In the genomic region with DNA sequence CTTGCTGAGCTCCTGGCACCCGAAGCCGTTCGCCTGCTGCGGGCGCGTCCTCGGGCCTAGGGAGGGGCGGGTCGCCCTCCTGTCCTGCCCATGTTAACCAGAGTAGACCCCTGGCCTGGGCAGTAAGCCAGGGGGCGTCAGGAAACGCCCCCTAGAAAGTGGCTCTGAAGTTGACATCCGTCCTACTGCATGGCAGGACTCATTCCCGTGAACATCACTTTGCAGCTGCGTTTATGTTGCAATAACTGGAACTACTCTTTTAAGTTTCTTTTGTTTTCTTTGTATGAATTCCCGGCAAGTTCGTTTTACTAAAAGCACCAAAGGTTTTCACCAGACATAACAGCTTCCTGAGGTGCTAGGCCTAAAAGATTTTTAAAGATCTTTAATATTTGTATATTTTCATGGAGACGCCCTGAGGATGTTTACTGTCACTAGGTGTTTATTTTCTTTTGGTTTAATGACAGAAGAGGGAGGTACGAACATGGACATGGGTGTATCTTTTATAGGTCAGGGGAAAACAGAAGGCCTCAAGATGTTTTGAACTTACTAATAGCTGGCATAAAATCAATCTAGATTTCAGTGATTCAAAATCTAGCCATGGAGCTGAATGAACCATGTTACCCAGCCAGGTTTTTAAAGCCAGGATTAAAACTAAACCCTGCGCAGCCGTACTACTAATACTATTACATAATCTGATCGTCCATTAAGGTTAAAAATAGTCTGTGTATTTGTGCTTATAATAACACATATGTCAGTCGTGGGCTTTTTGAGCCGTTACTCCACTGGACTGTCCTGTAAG, we compare ENCODE assay signal across 8 cellular contexts. TPM values are rescaled to one million over a fixed set of nuclear protein-coding genes. Genes with fewer than 3 reads are reported as not detected.
A peak's percentile ranks its signal among the peaks of the same experiment; 100 is the strongest.
DNase-seq lines count a peak whose midpoint lies in the region; ATAC-seq and TF ChIP-seq lines count a peak whose summit lies in the region.

No MANE protein-coding gene starts in this region.

- H3K4me3 Mint-ChIP-seq in activated naive CD4-positive, alpha-beta T cell treated with anti-CD3 and anti-CD28 coated beads for 36 hours, result peak overlapping the region; percentile 92

- H3K27ac ChIP-seq in caudate nucleus (ENCODE audit: low read depth, low read length) (peak overlapping the region; percentile 95), left lung (peak overlapping the region; percentile 95 to 97), temporal lobe (ENCODE audit: low read depth, low read length) (peak overlapping the region; percentile 89)

- no peaks in the 10 kb centered on the region for H3K27me3 ChIP-seq in left lung

- DNase-seq in activated naive CD4-positive, alpha-beta T cell treated with anti-CD3 and anti-CD28 coated beads for 36 hours, result no peak
- no peak for DNase-seq in activated naive CD4-positive, alpha-beta T cell treated with anti-CD3 and anti-CD28 coated beads, Interleukin-2, amount 50 U/mL, for 16 hours
- peak; percentile 46 for DNase-seq in NCI-H526 treated with DMSO at 0.1 percent for 48 hours (lab: John Stamatoyannopoulos, UW)
- peak in 5 of 61 donors; percentile 10 to 76 (median 43) for DNase-seq in caudate nucleus (lab: John Stamatoyannopoulos, UW)
- DNase-seq in left lung, result no peak
- DNase-seq in DMS79 treated with DMSO at 0.1 percent for 48 hours (lab: John Stamatoyannopoulos, UW), result no peak
- no peak for DNase-seq in activated gamma-delta T cell treated with Interleukin-2 at 50 U/mL for 16 hours

- no peaks in the 10 kb centered on the region for H3K9me3 Mint-ChIP-seq in activated naive CD4-positive, alpha-beta T cell treated with anti-CD3 and anti-CD28 coated beads for 36 hours

- CTCF ChIA-PET in activated naive CD4-positive, alpha-beta T cell treated with anti-CD3 and anti-CD28 coated beads for 36 hours (lab: Charles Lee), result interaction anchor here (0.6 to 1.9 kb wide), 4 partner anchors 11 to 314 kb away, joined by 3 to 4 read pairs (median 4); a partner anchor contains a TSS

- no peak for TF ChIP-seq CTCF in left lung (IDR thresholded peaks at IDR 0.05)

- peaks cover 23% of the 10 kb centered on the region for H3K4me1 Mint-ChIP-seq in activated naive CD4-positive, alpha-beta T cell treated with anti-CD3 and anti-CD28 coated beads for 36 hours (ENCODE audit: low read depth)

- H3K36me3 ChIP-seq in left lung, result peaks cover 0 to 7% of the 10 kb centered on the region in 2 donors

- H3K27me3 Mint-ChIP-seq in activated naive CD4-positive, alpha-beta T cell treated with anti-CD3 and anti-CD28 coated beads for 36 hours (ENCODE audit: low read depth), result no peaks in the 10 kb centered on the region

- intact Hi-C loops in activated naive CD4-positive, alpha-beta T cell treated with anti-CD3 and anti-CD28 coated beads for 36 hours (cut with micrococcal nuclease), result loop anchor here (1.0 to 5.0 kb wide), 6 partner anchors 17 to 707 kb away; a partner anchor contains a TSS
- intact Hi-C loops in left lung (cut with DNase I), result no loop called here

- H3K4me1 ChIP-seq in left lung, result peaks cover 0 to 34% of the 10 kb centered on the region in 2 donors

- H3K36me3 Mint-ChIP-seq in activated naive CD4-positive, alpha-beta T cell treated with anti-CD3 and anti-CD28 coated beads for 36 hours (ENCODE audit: low read depth), result peaks cover 3% of the 10 kb centered on the region

- peak overlapping the region; percentile 95 for H3K27ac Mint-ChIP-seq in activated naive CD4-positive, alpha-beta T cell treated with anti-CD3 and anti-CD28 coated beads for 36 hours

- no peaks in the 10 kb centered on the region for H3K9me3 ChIP-seq in left lung

- ATAC-seq in left lung, result peak; percentile 25

- peak overlapping the region; percentile 74 to 85 for H3K4me3 ChIP-seq in left lung

RNA-seq across cellular contexts. Expression of a gene that starts 1.0 kb away (rescaled TPM):
- total RNA-seq in activated naive CD4-positive, alpha-beta T cell treated with anti-CD3 and anti-CD28 coated beads for 36 hours, result 1 to 10 TPM; 6.2 to 7.2 TPM
- total RNA-seq in left lung (1 to 10 TPM; 5.8 to 6.9 TPM), temporal lobe (11.3 TPM)

RNA-seq across cellular contexts. Expression of a gene that starts 20.5 kb away (rescaled TPM):
- total RNA-seq in activated naive CD4-positive, alpha-beta T cell treated with anti-CD3 and anti-CD28 coated beads for 36 hours, result 10 to 100 TPM; 15.4 to 20.6 TPM
- total RNA-seq in left lung, result 10 to 100 TPM; 13.5 to 17.0 TPM
- total RNA-seq in temporal lobe, result 12.3 TPM
